Comparison of ENCODE assay signal across 16 cellular contexts in the genomic region with DNA sequence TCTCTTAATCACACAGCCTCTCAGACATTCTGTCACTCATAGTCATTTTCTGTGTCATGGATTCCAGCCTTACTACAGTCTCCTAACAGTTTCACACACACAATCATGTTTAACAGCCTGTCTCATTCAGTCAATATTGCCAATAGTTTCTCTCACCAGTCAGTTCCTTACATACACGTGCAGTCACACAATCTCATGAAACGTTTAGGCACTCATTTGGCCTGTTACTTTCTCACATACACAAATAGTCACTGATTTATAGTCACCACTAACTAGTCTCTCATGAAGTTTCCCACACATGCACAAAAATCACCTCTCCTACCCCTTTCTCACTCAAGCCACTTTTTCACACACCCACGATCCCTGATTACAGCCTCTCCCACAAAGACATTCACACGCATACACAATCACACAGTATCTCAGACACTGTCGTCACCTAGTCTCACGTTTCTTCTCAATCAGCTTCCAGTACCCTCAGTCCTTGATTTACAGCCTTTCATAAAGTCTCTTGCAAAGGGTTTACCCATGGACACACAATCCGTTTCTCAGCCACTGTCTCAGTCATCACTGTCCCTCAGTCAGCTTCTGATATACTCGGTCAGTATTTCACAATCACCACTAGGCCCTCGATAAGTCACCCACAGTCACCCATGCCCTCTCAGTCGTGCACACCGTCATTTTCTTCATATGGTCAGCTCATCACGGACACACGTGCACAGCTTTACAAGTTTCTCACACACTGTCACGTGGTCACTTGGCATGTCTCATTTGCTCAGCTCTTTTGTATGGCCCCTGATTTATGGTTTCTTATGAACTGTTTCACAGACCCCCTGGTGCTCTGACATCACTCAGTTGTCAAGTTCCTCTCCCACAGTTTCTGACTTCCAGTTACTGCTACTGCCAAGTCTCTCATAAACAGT. TPM values are rescaled to one million over a fixed set of nuclear protein-coding genes. Genes with fewer than 3 reads are reported as not detected.
"Had no signal": no experiment of that assay in that cellular context is flagged by ENCODE, and none has a peak within 500 bp of the region (broad histone marks: within the 10 kb centered on the region; RNA-seq: fewer than 3 reads in every experiment).

No MANE protein-coding gene starts in this region.

- DNase-seq: activated CD4-positive, alpha-beta T cell treated with anti-CD3 and anti-CD28 coated beads, Interleukin-2, amount 10 ng/mL, durations not matched to agents 7 days and 5 days; activated CD4-positive, CD25-positive, alpha-beta regulatory T cell; activated naive CD4-positive, alpha-beta T cell treated with anti-CD3 and anti-CD28 coated beads, Interleukin-2, amount 10 ng/mL, durations not matched to agents 7 days and 5 days; activated T-cell treated with anti-CD3 and anti-CD28 coated beads for 4 hours; effector memory CD4-positive, alpha-beta T cell; hypothalamus; left cardiac atrium; mucosa of descending colon; stimulated activated CD4-positive, alpha-beta T cell treated with anti-CD3 and anti-CD28 coated beads, Interleukin-12 subunit alpha, Interleukin-12 subunit beta, amount 100 ng/mL, for 4 hours; stimulated activated CD4-positive, alpha-beta T cell treated with anti-CD3 and anti-CD28 coated beads, Interleukin-2, amount 100 ng/mL, for 48 hours; upper lobe of right lung had no signal

- H3K4me3 Mint-ChIP-seq: activated CD4-positive, alpha-beta T cell treated with anti-CD3 and anti-CD28 coated beads, Interleukin-2, amount 10 ng/mL, durations not matched to agents 7 days and 5 days; activated naive CD4-positive, alpha-beta T cell treated with anti-CD3 and anti-CD28 coated beads, Interleukin-2, amount 10 ng/mL, durations not matched to agents 7 days and 5 days; nephron; stimulated activated naive CD8-positive, alpha-beta T cell treated with anti-CD3 and anti-CD28 coated beads, Interleukin-15, Interleukin-2, amounts not matched to agents 100 ng/mL and 50 ng/mL, for 24 hours had no signal

- H3K27me3 Mint-ChIP-seq: activated CD4-positive, alpha-beta T cell treated with anti-CD3 and anti-CD28 coated beads, Interleukin-2, amount 10 ng/mL, durations not matched to agents 7 days and 5 days; activated naive CD4-positive, alpha-beta T cell treated with anti-CD3 and anti-CD28 coated beads, Interleukin-2, amount 10 ng/mL, durations not matched to agents 7 days and 5 days; stimulated activated naive CD8-positive, alpha-beta T cell treated with anti-CD3 and anti-CD28 coated beads, Interleukin-15, Interleukin-2, amounts not matched to agents 100 ng/mL and 50 ng/mL, for 24 hours had no signal

- H3K9me3 ChIP-seq: mucosa of descending colon, upper lobe of right lung had no signal

- H3K9me3 Mint-ChIP-seq: activated CD4-positive, alpha-beta T cell treated with anti-CD3 and anti-CD28 coated beads, Interleukin-2, amount 10 ng/mL, durations not matched to agents 7 days and 5 days; activated naive CD4-positive, alpha-beta T cell treated with anti-CD3 and anti-CD28 coated beads, Interleukin-2, amount 10 ng/mL, durations not matched to agents 7 days and 5 days; activated T-helper 2 cell treated with anti-CD3 and anti-CD28 coated beads, Interferon-gamma antibody, Interleukin-2, Interleukin-4, amounts not matched to agents 10 μg/mL and 5 μg/mL and 100 μg/mL, durations not matched to agents 14 hours and 24 hours and 36 hours; stimulated activated naive CD8-positive, alpha-beta T cell treated with anti-CD3 and anti-CD28 coated beads, Interleukin-15, Interleukin-2, amounts not matched to agents 100 ng/mL and 50 ng/mL, for 24 hours had no signal

- H3K27ac Mint-ChIP-seq: activated CD4-positive, alpha-beta T cell treated with anti-CD3 and anti-CD28 coated beads, Interleukin-2, amount 10 ng/mL, durations not matched to agents 7 days and 5 days; activated naive CD4-positive, alpha-beta T cell treated with anti-CD3 and anti-CD28 coated beads, Interleukin-2, amount 10 ng/mL, durations not matched to agents 7 days and 5 days; activated T-helper 2 cell treated with anti-CD3 and anti-CD28 coated beads, Interferon-gamma antibody, Interleukin-2, Interleukin-4, amounts not matched to agents 10 μg/mL and 5 μg/mL and 100 μg/mL, durations not matched to agents 14 hours and 24 hours and 36 hours; nephron; stimulated activated naive CD8-positive, alpha-beta T cell treated with anti-CD3 and anti-CD28 coated beads, Interleukin-15, Interleukin-2, amounts not matched to agents 100 ng/mL and 50 ng/mL, for 24 hours had no signal

- H3K4me1 ChIP-seq: upper lobe of right lung had no signal

- H3K4me1 Mint-ChIP-seq: nephron had no signal

- H3K27ac ChIP-seq: upper lobe of right lung had no signal

- ATAC-seq: left cardiac atrium, mucosa of descending colon, sciatic nerve, upper lobe of right lung had no signal

- H3K27me3 ChIP-seq: upper lobe of right lung had no signal

- H3K4me3 ChIP-seq: mucosa of descending colon, upper lobe of right lung had no signal

RNA-seq across cellular contexts. Expression of gene SYN1, which starts 14.3 kb away (rescaled TPM):
- total RNA-seq: pulmonary artery endothelial cell had no signal
